In the genomic region with DNA sequence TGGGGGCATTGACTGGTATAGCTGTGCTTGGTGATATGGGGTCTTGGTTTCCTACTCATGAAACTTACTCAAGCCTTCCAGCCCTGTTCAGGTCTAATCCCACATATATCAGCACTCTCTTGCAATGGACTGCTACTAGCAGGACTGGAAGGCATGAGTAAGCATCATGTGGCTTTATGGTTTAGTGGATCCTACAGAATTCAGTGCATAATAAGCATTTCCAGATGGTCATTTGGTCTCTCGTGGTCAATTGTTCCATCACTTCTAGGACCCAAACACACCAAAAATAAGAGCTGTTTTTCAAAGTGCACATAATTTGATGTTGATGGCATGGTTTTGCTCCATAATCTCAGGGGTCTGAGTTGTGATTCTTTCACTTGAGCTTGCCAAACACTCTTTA, we compare ENCODE assay signal across 25 cellular contexts.
DNase-seq lines count a peak whose midpoint lies in the region; ATAC-seq, FAIRE-seq and TF ChIP-seq lines count a peak whose summit lies in the region.
"Had no signal": no experiment of that assay in that cellular context is flagged by ENCODE, and none has a peak within 500 bp of the region (broad histone marks: within the 10 kb centered on the region; RNA-seq: fewer than 3 reads in every experiment).

No MANE protein-coding gene starts in this region.

- H3K36me3 ChIP-seq in bronchial epithelial cell (ENCODE audit: control insufficient read depth, insufficient read depth, low read length) (no peaks in the 10 kb centered on the region), PC-3 (ENCODE audit: low read depth, low read length) (no peaks in the 10 kb centered on the region)
- H3K36me3 ChIP-seq: colonic mucosa, ovary had no signal

- intact Hi-C loops in activated CD8-positive, alpha-beta T cell treated with anti-CD3 and anti-CD28 coated beads for 36 hours (cut with micrococcal nuclease): loop anchor here (5.0 to 10.0 kb wide), 2 partner anchors 116 to 589 kb away; a partner anchor contains a TSS
- intact Hi-C loops in PC-3 (cut with micrococcal nuclease): loop anchor here (5.0 to 10.0 kb wide), 2 partner anchors 234 to 376 kb away; no protein-coding TSS in a partner anchor

- H3K27ac ChIP-seq in PC-3 (ENCODE audit: low read length): no peak overlapping the region
- H3K27ac ChIP-seq: body of pancreas, colonic mucosa, ovary had no signal

- H3K27ac Mint-ChIP-seq in activated CD8-positive, alpha-beta T cell treated with anti-CD3 and anti-CD28 coated beads for 36 hours: no peak overlapping the region
- H3K27ac Mint-ChIP-seq: activated T-cell treated with anti-CD3 and anti-CD28 coated beads, Interleukin-2, amount 50 U/mL, for 72 hours; endodermal cell; naive thymus-derived CD4-positive, alpha-beta T cell had no signal

- no peak for TF ChIP-seq CTCF in bronchial epithelial cell (IDR thresholded peaks at IDR 0.05; ENCODE audit: insufficient read depth, low read length, severe bottlenecking)
- no peak for TF ChIP-seq CTCF in activated CD8-positive, alpha-beta T cell treated with anti-CD3 and anti-CD28 coated beads for 36 hours (IDR thresholded peaks at IDR 0.05)
- no peak for TF ChIP-seq CTCF in PC-3 (conservative IDR thresholded peaks at IDR 0.05; ENCODE audit: low read depth, low read length)
- no peak for TF ChIP-seq CTCF in D721Med (IDR thresholded peaks at IDR 0.05; ENCODE audit: insufficient read depth, missing control alignments)

- H3F3A ChIP-seq in PC-3 (ENCODE audit: low read length, unreplicated experiment): no peaks in the 10 kb centered on the region

- H3K9me3 ChIP-seq in PC-3 (ENCODE audit: low read length): no peaks in the 10 kb centered on the region
- H3K9me3 ChIP-seq: body of pancreas, colonic mucosa, ovary had no signal

- H3K4me2 ChIP-seq in PC-3 (ENCODE audit: low read length): no peak overlapping the region

- no peak overlapping the region for H3K9ac ChIP-seq in PC-3 (ENCODE audit: low read length)

- CTCF ChIA-PET in activated CD8-positive, alpha-beta T cell treated with anti-CD3 and anti-CD28 coated beads for 36 hours (lab: Charles Lee): interaction anchor here (0.8 kb wide), 1 partner anchor 590 kb away, joined by 4 read pairs; no protein-coding TSS in a partner anchor
- CTCF ChIA-PET in PC-3 (lab: Charles Lee): no interaction called here

- no peaks in the 10 kb centered on the region for H3K79me2 ChIP-seq in PC-3 (ENCODE audit: low read length)

- H3K27me3 ChIP-seq in bronchial epithelial cell (ENCODE audit: control insufficient read depth, insufficient read depth, low read length) (no peaks in the 10 kb centered on the region), PC-3 (ENCODE audit: low read length) (no peaks in the 10 kb centered on the region)
- H3K27me3 ChIP-seq: body of pancreas, colonic mucosa, ovary had no signal

- POLR2A ChIA-PET in activated CD8-positive, alpha-beta T cell treated with anti-CD3 and anti-CD28 coated beads for 36 hours (lab: Charles Lee): no interaction called here
- POLR2A ChIA-PET in PC-3 (lab: Charles Lee; ENCODE audit: unreplicated experiment): no interaction called here

- no peak overlapping the region for H3K4me3 Mint-ChIP-seq in activated CD8-positive, alpha-beta T cell treated with anti-CD3 and anti-CD28 coated beads for 36 hours
- H3K4me3 Mint-ChIP-seq: activated T-cell treated with anti-CD3 and anti-CD28 coated beads, Interleukin-2, amount 50 U/mL, for 72 hours; endodermal cell; naive thymus-derived CD4-positive, alpha-beta T cell had no signal

- no peaks in the 10 kb centered on the region for H4K20me1 ChIP-seq in PC-3 (ENCODE audit: low read length)

- no peaks in the 10 kb centered on the region for H3K9me2 ChIP-seq in PC-3 (replicated peaks; ENCODE audit: low read length)

- no peak overlapping the region for H2AFZ ChIP-seq in PC-3 (ENCODE audit: low read length)

- no peaks in the 10 kb centered on the region for H3K9me3 Mint-ChIP-seq in activated CD8-positive, alpha-beta T cell treated with anti-CD3 and anti-CD28 coated beads for 36 hours
- H3K9me3 Mint-ChIP-seq: activated T-cell treated with anti-CD3 and anti-CD28 coated beads, Interleukin-2, amount 50 U/mL, for 72 hours; endodermal cell; naive thymus-derived CD4-positive, alpha-beta T cell had no signal

- H3K4me1 ChIP-seq in PC-3 (ENCODE audit: insufficient read depth, low read length): peaks cover 16% of the 10 kb centered on the region
- H3K4me1 ChIP-seq: colonic mucosa had no signal

- BruUV-seq in PC-3 (replicated peaks; lab: Mats Ljungman, UMichigan): no TSS peak

- no peaks in the 10 kb centered on the region for H3K27me3 Mint-ChIP-seq in activated CD8-positive, alpha-beta T cell treated with anti-CD3 and anti-CD28 coated beads for 36 hours

- H3K36me3 Mint-ChIP-seq in activated CD8-positive, alpha-beta T cell treated with anti-CD3 and anti-CD28 coated beads for 36 hours (ENCODE audit: low read depth): no peaks in the 10 kb centered on the region
- H3K36me3 Mint-ChIP-seq: naive thymus-derived CD4-positive, alpha-beta T cell had no signal

- no peak for ATAC-seq in activated CD8-positive, alpha-beta T cell treated with anti-CD3 and anti-CD28 coated beads for 36 hours
- no peak for ATAC-seq in PC-3
- ATAC-seq: activated T-cell treated with anti-CD3 and anti-CD28 coated beads, Interleukin-2, amount 50 U/mL, for 72 hours; body of pancreas; naive thymus-derived CD4-positive, alpha-beta T cell; right cardiac atrium had no signal

- H3K4me3 ChIP-seq in bronchial epithelial cell (ENCODE audit: low read depth, low read length): no peak overlapping the region
- no peak overlapping the region for H3K4me3 ChIP-seq in PC-3 (ENCODE audit: low read length)
- H3K4me3 ChIP-seq: body of pancreas, colonic mucosa, ovary had no signal

- DNase-seq in AG20443 (ENCODE audit: low spot score): peak; percentile 22
- DNase-seq in HT1080 (ENCODE audit: low read depth): peak; percentile 4
- DNase-seq in bronchial epithelial cell (ENCODE audit: low read depth): no peak
- DNase-seq in iris pigment epithelial cell (ENCODE audit: low read depth): peak; percentile 70
- DNase-seq in SKM-1 treated with dmso at 0.1 percent for 144 hours (lab: John Stamatoyannopoulos, UW; ENCODE audit: unreplicated experiment): no peak
- no peak for DNase-seq in activated CD8-positive, alpha-beta T cell treated with anti-CD3 and anti-CD28 coated beads for 36 hours
- DNase-seq in PC-3: no peak
- no peak for DNase-seq in D721Med (ENCODE audit: insufficient read length, low spot score)
- DNase-seq: activated CD4-positive, CD25-positive, alpha-beta regulatory T cell treated with anti-CD3 and anti-CD28 coated beads, Interleukin-2, amount 50 U/mL, for 72 hours; activated naive CD4-positive, alpha-beta T cell treated with anti-CD3 and anti-CD28 coated beads, Interleukin-2, amount 50 U/mL, for 16 hours; activated T-cell treated with anti-CD3 and anti-CD28 coated beads, Interleukin-2, amount 50 U/mL, for 72 hours; body of pancreas; colonic mucosa; endodermal cell; naive thymus-derived CD4-positive, alpha-beta T cell; NCI-H1105 treated with DMSO at 0.1 percent for 48 hours; NCI-H2107; NCI-H524 treated with DMSO at 0.1 percent for 48 hours; ovary; right cardiac atrium; RPMI8226; stimulated activated CD4-positive, alpha-beta T cell treated with anti-CD3 and anti-CD28 coated beads, Interleukin-15, amount 100 ng/mL, for 24 hours had no signal

- peaks cover 5% of the 10 kb centered on the region for H3K4me1 Mint-ChIP-seq in activated CD8-positive, alpha-beta T cell treated with anti-CD3 and anti-CD28 coated beads for 36 hours (ENCODE audit: low read depth)

- peak; percentile 76 for FAIRE-seq in bronchial epithelial cell (lab: Jason Lieb, UNC)
- FAIRE-seq in D721Med (lab: Jason Lieb, UNC): no peak
- FAIRE-seq: frontal cortex, GM12892, H1 had no signal

Comparison
In these comparisons a context has a peak if more than half of its experiments do, and no peak if none do; other contexts are left out.
1. DNase-seq: peak in AG20443 (single experiment), HT1080 (single experiment) and iris pigment epithelial cell (single experiment); none in bronchial epithelial cell (single experiment), SKM-1 treated with dmso at 0.1 percent for 144 hours (single experiment), activated CD8-positive, alpha-beta T cell treated with anti-CD3 and anti-CD28 coated beads for 36 hours (single experiment), PC-3 (single experiment) and D721Med (single experiment).